ENCODE assay signal across 7 cellular contexts in genomic region chr11:66268953-66269906, GRCh38. TPM values are rescaled to one million over a fixed set of nuclear protein-coding genes. Genes with fewer than 3 reads are reported as not detected.
A peak's percentile ranks its signal among the peaks of the same experiment; 100 is the strongest.
DNase-seq lines count a peak whose midpoint lies in the region; ATAC-seq and TF ChIP-seq lines count a peak whose summit lies in the region.

No MANE protein-coding gene starts in this region.

- peak; percentile 40 to 65 for DNase-seq in Kasumi-1 (lab: John Stamatoyannopoulos, UW)
- no peak for DNase-seq in activated naive CD4-positive, alpha-beta T cell treated with anti-CD3 and anti-CD28 coated beads, Interleukin-2, amount 50 U/mL, for 72 hours (ENCODE audit: low spot score in 2 of 2)
- DNase-seq in hepatocyte (ENCODE audit: low spot score): peak; percentile 59
- DNase-seq in activated gamma-delta T cell treated with Interleukin-2 at 50 U/mL for 16 hours: no peak

- H3K4me3 ChIP-seq in hepatocyte (peak overlapping the region; percentile 91), skeletal muscle satellite cell (ENCODE audit: low read length) (peak overlapping the region; percentile 97)

- H3K27ac Mint-ChIP-seq in activated naive CD4-positive, alpha-beta T cell treated with anti-CD3 and anti-CD28 coated beads, Interleukin-2, amount 50 U/mL, for 72 hours: peak overlapping the region; percentile 97

- peak overlapping the region; percentile 98 for H3K4me2 ChIP-seq in hepatocyte
- peak overlapping the region; percentile 89 for H3K4me2 ChIP-seq in skeletal muscle satellite cell (ENCODE audit: low read length)

- H3K27me3 ChIP-seq in hepatocyte (no peaks in the 10 kb centered on the region), skeletal muscle satellite cell (ENCODE audit: control insufficient read depth, insufficient read depth, low read length) (no peaks in the 10 kb centered on the region)

- no peaks in the 10 kb centered on the region for H3K9me2 ChIP-seq in hepatocyte (replicated peaks; ENCODE audit: insufficient read depth)

- no peaks in the 10 kb centered on the region for H3K9me3 Mint-ChIP-seq in activated naive CD4-positive, alpha-beta T cell treated with anti-CD3 and anti-CD28 coated beads, Interleukin-2, amount 50 U/mL, for 72 hours

- peaks cover 11% of the 10 kb centered on the region; the same call in 1 of the 2 replicates for H3K36me3 ChIP-seq in ES-I3 (ENCODE audit: insufficient read depth, low read length)
- no peaks in the 10 kb centered on the region for H3K36me3 ChIP-seq in hepatocyte (replicated peaks; ENCODE audit: insufficient read depth, low read depth)
- peaks cover 57% of the 10 kb centered on the region for H3K36me3 ChIP-seq in skeletal muscle satellite cell (ENCODE audit: insufficient read depth, low read length)

- H3K9me3 ChIP-seq in ES-I3 (ENCODE audit: control insufficient read depth, insufficient read depth, low read length) (no peaks in the 10 kb centered on the region), hepatocyte (ENCODE audit: low read depth) (no peaks in the 10 kb centered on the region), skeletal muscle satellite cell (replicated peaks; ENCODE audit: low read length) (no peaks in the 10 kb centered on the region)

- peak overlapping the region; percentile 72 for H2AFZ ChIP-seq in hepatocyte

- no peak for ATAC-seq in activated naive CD4-positive, alpha-beta T cell treated with anti-CD3 and anti-CD28 coated beads, Interleukin-2, amount 50 U/mL, for 72 hours
- no peak for ATAC-seq in HG03460 (IDR thresholded peaks at IDR 0.05; ENCODE audit: unreplicated experiment)

- peaks cover 23% of the 10 kb centered on the region for H4K20me1 ChIP-seq in hepatocyte (ENCODE audit: insufficient read depth, poor library complexity, severe bottlenecking)

- H3K36me3 Mint-ChIP-seq in activated naive CD4-positive, alpha-beta T cell treated with anti-CD3 and anti-CD28 coated beads, Interleukin-2, amount 50 U/mL, for 72 hours: peaks cover 16 to 18% of the 10 kb centered on the region in 2 donors

- H3K4me1 ChIP-seq in ES-I3 (ENCODE audit: insufficient read depth, low read length) (no peaks in the 10 kb centered on the region), hepatocyte (ENCODE audit: insufficient read depth) (peaks cover 11% of the 10 kb centered on the region), skeletal muscle satellite cell (ENCODE audit: control insufficient read depth, insufficient read depth, low read length) (peaks cover 22% of the 10 kb centered on the region)

- H3K27ac ChIP-seq in hepatocyte: peak overlapping the region; percentile 92

- peak; percentile 31 for TF ChIP-seq CTCF in hepatocyte (IDR thresholded peaks at IDR 0.05; ENCODE audit: poor library complexity)

- H3K9ac ChIP-seq in ES-I3 (ENCODE audit: low read depth, low read length) (peak overlapping the region; percentile 82), skeletal muscle satellite cell (ENCODE audit: low read depth, low read length) (peak overlapping the region; percentile 98)

- peaks cover 33% of the 10 kb centered on the region for H3K79me2 ChIP-seq in hepatocyte

- WGBS in hepatocyte (ENCODE audit: low lambda C conversion rate, missing lambda C conversion rate): 7% methylated on average over 32 of the region's 32 CpGs

RNA-seq across cellular contexts. Expression of gene RAB1B, which starts 0.8 kb away (rescaled TPM):
- total RNA-seq in activated naive CD4-positive, alpha-beta T cell treated with anti-CD3 and anti-CD28 coated beads, Interleukin-2, amount 50 U/mL, for 72 hours: 100 to 1,000 TPM; 138 to 153 TPM
- total RNA-seq in hepatocyte: 87.9 and 88.4 TPM in 2 replicates
- polyA plus RNA-seq in hepatocyte: 17.5 and 19.9 TPM in 2 replicates
- 77.3 and 92.0 TPM in 2 replicates for total RNA-seq in skeletal muscle satellite cell (2012; rRNA removed)

RNA-seq across cellular contexts. Expression of gene CNIH2, which starts 8.7 kb away (rescaled TPM):
- total RNA-seq in activated naive CD4-positive, alpha-beta T cell treated with anti-CD3 and anti-CD28 coated beads, Interleukin-2, amount 50 U/mL, for 72 hours: 1 to 10 TPM; 1.7 to 4.5 TPM
- 0.36 and 1.7 TPM in 2 replicates for total RNA-seq in hepatocyte
- 6.2 and 7.3 TPM in 2 replicates for polyA plus RNA-seq in hepatocyte
- 1.3 TPM in 1 of 2 replicates, not detected in the other for total RNA-seq in skeletal muscle satellite cell (2012; rRNA removed)

RNA-seq across cellular contexts. Expression of gene KLC2, which starts 11.7 kb away (rescaled TPM):
- total RNA-seq in activated naive CD4-positive, alpha-beta T cell treated with anti-CD3 and anti-CD28 coated beads, Interleukin-2, amount 50 U/mL, for 72 hours: 10 to 100 TPM; 26.0 to 69.7 TPM
- 13.4 and 19.2 TPM in 2 replicates for total RNA-seq in hepatocyte
- polyA plus RNA-seq in hepatocyte: 28.8 and 35.3 TPM in 2 replicates
- total RNA-seq in skeletal muscle satellite cell (2012; rRNA removed): 15.1 and 17.0 TPM in 2 replicates

RNA-seq across cellular contexts. Expression of gene YIF1A, which starts 19.7 kb away (rescaled TPM):
- 10 to 100 TPM; 45.9 to 55.4 TPM for total RNA-seq in activated naive CD4-positive, alpha-beta T cell treated with anti-CD3 and anti-CD28 coated beads, Interleukin-2, amount 50 U/mL, for 72 hours
- 111 and 132 TPM in 2 replicates for total RNA-seq in hepatocyte
- 265 and 267 TPM in 2 replicates for polyA plus RNA-seq in hepatocyte
- 181 and 287 TPM in 2 replicates for total RNA-seq in skeletal muscle satellite cell (2012; rRNA removed)

RNA-seq across cellular contexts. Expression of gene TMEM151A, which starts 22.5 kb away (rescaled TPM):
- not detected for total RNA-seq in activated naive CD4-positive, alpha-beta T cell treated with anti-CD3 and anti-CD28 coated beads, Interleukin-2, amount 50 U/mL, for 72 hours
- total RNA-seq in hepatocyte: 20.6 and 21.4 TPM in 2 replicates
- 36.4 and 48.6 TPM in 2 replicates for polyA plus RNA-seq in hepatocyte
- 0.22 TPM in 1 of 2 replicates, not detected in the other for total RNA-seq in skeletal muscle satellite cell (2012; rRNA removed)

Comparison
In these comparisons a context has a peak if more than half of its experiments do, and no peak if none do; other contexts are left out.
1. DNase-seq: peak in Kasumi-1 (2 of 2) and hepatocyte (single experiment); none in activated naive CD4-positive, alpha-beta T cell treated with anti-CD3 and anti-CD28 coated beads, Interleukin-2, amount 50 U/mL, for 72 hours (0 of 2) and activated gamma-delta T cell treated with Interleukin-2 at 50 U/mL for 16 hours (single experiment).